ENCODE assay signal across 8 cellular contexts in genomic region chr16:24255446-24256352, GRCh38. TPM values are rescaled to one million over a fixed set of nuclear protein-coding genes. Genes with fewer than 3 reads are reported as not detected.
A peak's percentile ranks its signal among the peaks of the same experiment; 100 is the strongest.
DNase-seq lines count a peak whose midpoint lies in the region; ATAC-seq and TF ChIP-seq lines count a peak whose summit lies in the region.

TSS of gene CACNG3 (plus strand) at chr16:24256335. CDS start at chr16:24256755, 420 bp downstream.

- H2AFZ ChIP-seq in neuronal stem cell (ENCODE audit: low read length) = no peak within 1 kb of the TSS

- H2BK12ac ChIP-seq in neuronal stem cell (ENCODE audit: low read length) = no peak within 1 kb of the TSS

- no peak within 1 kb of the TSS for H3K9ac ChIP-seq in neuronal stem cell (ENCODE audit: low read depth, low read length, poor library complexity)

- H2BK5ac ChIP-seq in neuronal stem cell (ENCODE audit: low read length) = no peak within 1 kb of the TSS

- H4K91ac ChIP-seq in neuronal stem cell (ENCODE audit: low read depth, low read length, poor library complexity) = no peak within 1 kb of the TSS

- no peaks in the 10 kb centered on the region for H3K9me3 Mint-ChIP-seq in activated CD8-positive, alpha-beta T cell treated with anti-CD3 and anti-CD28 coated beads, Interleukin-2, amount 10 ng/mL, durations not matched to agents 7 days and 5 days (ENCODE audit: insufficient read depth)

- no peak within 1 kb of the TSS for H3K4ac ChIP-seq in neuronal stem cell (ENCODE audit: low read length)

- peaks cover 0 to 39% (median 37%) of the 10 kb centered on the region in 3 experiments for H3K27me3 ChIP-seq in neuronal stem cell (ENCODE audit: control insufficient read depth in 3 of 3, insufficient read depth in 3 of 3, low read depth in 1 of 3, low read length in 3 of 3)

- H2AK5ac ChIP-seq in neuronal stem cell (ENCODE audit: low read depth, low read length) = no peak within 1 kb of the TSS

- CTCF ChIA-PET in activated CD8-positive, alpha-beta T cell treated with anti-CD3 and anti-CD28 coated beads, Interleukin-2, amount 10 ng/mL, durations not matched to agents 7 days and 5 days (lab: Charles Lee) = interaction anchor here (0.7 to 6.0 kb wide), 3 partner anchors 185 to 452 kb away, joined by 3 to 43 read pairs (median 3); no protein-coding TSS in a partner anchor

- H3K23ac ChIP-seq in neuronal stem cell (ENCODE audit: low read depth, low read length, poor library complexity) = no peak within 1 kb of the TSS

- H3K27me3 Mint-ChIP-seq in activated CD8-positive, alpha-beta T cell treated with anti-CD3 and anti-CD28 coated beads, Interleukin-2, amount 10 ng/mL, durations not matched to agents 7 days and 5 days (ENCODE audit: low read depth) = peaks cover 48% of the 10 kb centered on the region

- peak; percentile 92 for ATAC-seq in activated CD8-positive, alpha-beta T cell treated with anti-CD3 and anti-CD28 coated beads, Interleukin-2, amount 10 ng/mL, durations not matched to agents 7 days and 5 days
- no peak for ATAC-seq in HG02885 (IDR thresholded peaks at IDR 0.05; ENCODE audit: poor library complexity, unreplicated experiment)
- ATAC-seq in HG02973 (IDR thresholded peaks at IDR 0.05; ENCODE audit: unreplicated experiment) = no peak
- ATAC-seq in GM21360 (IDR thresholded peaks at IDR 0.05; ENCODE audit: unreplicated experiment) = no peak

- peaks cover 0 to 2% of the 10 kb centered on the region in 2 donors for H3K4me1 ChIP-seq in neuronal stem cell (ENCODE audit: control insufficient read depth in 2 of 2, insufficient read depth in 1 of 2, low read depth in 1 of 2, low read length in 2 of 2)

- no CpG with 5 or more reads among the region's 55 CpGs for WGBS in neuronal stem cell (ENCODE audit: extremely low coverage in 2 of 2, insufficient read length in 2 of 2, insufficient replicate concordance in 1 of 2), 2 donors

- H3K14ac ChIP-seq in neuronal stem cell (ENCODE audit: low read length) = no peak within 1 kb of the TSS

- H3K4me2 ChIP-seq in neuronal stem cell (ENCODE audit: insufficient read depth, low read length, poor library complexity, severe bottlenecking) = peak within 1 kb of the TSS; percentile 21

- no peaks in the 10 kb centered on the region for H3K36me3 ChIP-seq in neuronal stem cell (replicated peaks in 1 of 2; ENCODE audit: control insufficient read depth in 2 of 2, insufficient read depth in 2 of 2, low read length in 2 of 2)

- no peak within 1 kb of the TSS for H2BK120ac ChIP-seq in neuronal stem cell (ENCODE audit: low read depth, low read length)

- no peaks in the 10 kb centered on the region for H3K79me1 ChIP-seq in neuronal stem cell (ENCODE audit: low read depth, low read length)

- no peak within 1 kb of the TSS for H3K18ac ChIP-seq in neuronal stem cell (ENCODE audit: low read length)

- H3K4me1 Mint-ChIP-seq in activated CD8-positive, alpha-beta T cell treated with anti-CD3 and anti-CD28 coated beads, Interleukin-2, amount 10 ng/mL, durations not matched to agents 7 days and 5 days (ENCODE audit: low read depth) = peaks cover 3% of the 10 kb centered on the region

- no peaks in the 10 kb centered on the region for H3K36me3 Mint-ChIP-seq in activated CD8-positive, alpha-beta T cell treated with anti-CD3 and anti-CD28 coated beads, Interleukin-2, amount 10 ng/mL, durations not matched to agents 7 days and 5 days (ENCODE audit: low read depth)

- no peak for TF ChIP-seq POLR2A in erythroblast (IDR thresholded peaks at IDR 0.05; ENCODE audit: low read length)

- peak; percentile 62 for DNase-seq in Ammon's horn (ENCODE audit: low spot score)
- peak; percentile 36 for DNase-seq in KG1 (lab: John Stamatoyannopoulos, UW)
- peak; percentile 84 for DNase-seq in activated CD8-positive, alpha-beta T cell treated with anti-CD3 and anti-CD28 coated beads, Interleukin-2, amount 10 ng/mL, durations not matched to agents 7 days and 5 days
- peak; percentile 72 to 79 for DNase-seq in erythroblast (lab: John Stamatoyannopoulos, UW)
- peak; percentile 93 for DNase-seq in neuronal stem cell (ENCODE audit: low spot score)

- no peak within 1 kb of the TSS for H3K4me3 Mint-ChIP-seq in activated CD8-positive, alpha-beta T cell treated with anti-CD3 and anti-CD28 coated beads, Interleukin-2, amount 10 ng/mL, durations not matched to agents 7 days and 5 days

- no peak within 1 kb of the TSS for H4K8ac ChIP-seq in neuronal stem cell (ENCODE audit: low read depth, low read length)

- H3K9me3 ChIP-seq in neuronal stem cell (replicated peaks in 1 of 2; ENCODE audit: control insufficient read depth in 2 of 2, insufficient read depth in 1 of 2, low read depth in 1 of 2, low read length in 2 of 2) = no peaks in the 10 kb centered on the region

- H3K27ac Mint-ChIP-seq in activated CD8-positive, alpha-beta T cell treated with anti-CD3 and anti-CD28 coated beads, Interleukin-2, amount 10 ng/mL, durations not matched to agents 7 days and 5 days = no peak within 1 kb of the TSS

- H2BK15ac ChIP-seq in neuronal stem cell (ENCODE audit: low read length) = no peak within 1 kb of the TSS

- H3K4me3 ChIP-seq in neuronal stem cell (ENCODE audit: low read length in 2 of 2) = no peak within 1 kb of the TSS

- POLR2A ChIA-PET in activated CD8-positive, alpha-beta T cell treated with anti-CD3 and anti-CD28 coated beads, Interleukin-2, amount 10 ng/mL, durations not matched to agents 7 days and 5 days (lab: Charles Lee) = no interaction called here

- no peak within 1 kb of the TSS for H3K27ac ChIP-seq in neuronal stem cell (replicated peaks; ENCODE audit: low read length)

RNA-seq across cellular contexts. Expression of gene CACNG3, which starts in this region (rescaled TPM):
- total RNA-seq in activated CD8-positive, alpha-beta T cell treated with anti-CD3 and anti-CD28 coated beads, Interleukin-2, amount 10 ng/mL, durations not matched to agents 7 days and 5 days = not detected
- polyA plus RNA-seq in neuronal stem cell (2013, experiment 1 of 2) = not detected
- polyA plus RNA-seq in neuronal stem cell (2013, experiment 2 of 2) = not detected

Comparison
In these comparisons a context has a peak if more than half of its experiments do, and no peak if none do; other contexts are left out.
1. Peak in DNase-seq and ATAC-seq in activated CD8-positive, alpha-beta T cell treated with anti-CD3 and anti-CD28 coated beads, Interleukin-2, amount 10 ng/mL, durations not matched to agents 7 days and 5 days; RNA of the gene not detected or under 1 TPM.
2. DNase-seq: peak in every context shown above with its lines; median percentile 93 in neuronal stem cell; 84 in activated CD8-positive, alpha-beta T cell treated with anti-CD3 and anti-CD28 coated beads, Interleukin-2, amount 10 ng/mL, durations not matched to agents 7 days and 5 days; 76 in erythroblast; 62 in Ammon's horn; 36 in KG1.